ENCODE assay signal across 1 cellular context in genomic region chr2:63740020-63740419, GRCh38.
TF ChIP-seq lines count a peak whose summit lies in the region.

No MANE protein-coding gene starts in this region.

TF ChIP-seq in IMR-90, 13 proteins besides CTCF, POLR2A, EP300 and RAD21 (continued from another document):
- no peak for TF ChIP-seq ELK1 (IDR thresholded peaks at IDR 0.05; ENCODE audit: borderline replicate concordance, low read depth, low read length)
- no peak for TF ChIP-seq BHLHE40 (IDR thresholded peaks at IDR 0.05; ENCODE audit: low read depth, low read length)
- peak; percentile 77 for TF ChIP-seq MAFK (IDR thresholded peaks at IDR 0.05; ENCODE audit: low read depth, low read length)
- no peak for TF ChIP-seq CHD1 (IDR thresholded peaks at IDR 0.05; ENCODE audit: low read depth, low read length)
- no peak for TF ChIP-seq FOS (IDR thresholded peaks at IDR 0.05; ENCODE audit: low read depth, low read length)
